ENCODE assay signal across 1 cellular context in genomic region chr17:7841622-7842379, GRCh38.
TF ChIP-seq lines count a peak whose summit lies in the region.

No MANE protein-coding gene starts in this region.

TF ChIP-seq in HepG2, 621 proteins besides CTCF, POLR2A, EP300 and RAD21 (continued from another document and continues in another):
- TF ChIP-seq, protein P1, sequence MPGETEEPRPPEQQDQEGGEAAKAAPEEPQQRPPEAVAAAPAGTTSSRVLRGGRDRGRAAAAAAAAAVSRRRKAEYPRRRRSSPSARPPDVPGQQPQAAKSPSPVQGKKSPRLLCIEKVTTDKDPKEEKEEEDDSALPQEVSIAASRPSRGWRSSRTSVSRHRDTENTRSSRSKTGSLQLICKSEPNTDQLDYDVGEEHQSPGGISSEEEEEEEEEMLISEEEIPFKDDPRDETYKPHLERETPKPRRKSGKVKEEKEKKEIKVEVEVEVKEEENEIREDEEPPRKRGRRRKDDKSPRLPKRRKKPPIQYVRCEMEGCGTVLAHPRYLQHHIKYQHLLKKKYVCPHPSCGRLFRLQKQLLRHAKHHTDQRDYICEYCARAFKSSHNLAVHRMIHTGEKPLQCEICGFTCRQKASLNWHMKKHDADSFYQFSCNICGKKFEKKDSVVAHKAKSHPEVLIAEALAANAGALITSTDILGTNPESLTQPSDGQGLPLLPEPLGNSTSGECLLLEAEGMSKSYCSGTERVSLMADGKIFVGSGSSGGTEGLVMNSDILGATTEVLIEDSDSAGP (CRISPR knock-in tag; IDR thresholded peaks at IDR 0.05; ENCODE audit: borderline replicate concordance), result peak; percentile 82
- TF ChIP-seq REPIN1 (CRISPR knock-in tag; IDR thresholded peaks at IDR 0.05; ENCODE audit: borderline replicate concordance, low read depth), result peak; percentile 69; the same call in 1 of the 2 replicates
- TF ChIP-seq RARA (CRISPR knock-in tag; IDR thresholded peaks at IDR 0.05), result peak; percentile 44; the same call in 1 of the 2 replicates
- TF ChIP-seq, protein P2, sequence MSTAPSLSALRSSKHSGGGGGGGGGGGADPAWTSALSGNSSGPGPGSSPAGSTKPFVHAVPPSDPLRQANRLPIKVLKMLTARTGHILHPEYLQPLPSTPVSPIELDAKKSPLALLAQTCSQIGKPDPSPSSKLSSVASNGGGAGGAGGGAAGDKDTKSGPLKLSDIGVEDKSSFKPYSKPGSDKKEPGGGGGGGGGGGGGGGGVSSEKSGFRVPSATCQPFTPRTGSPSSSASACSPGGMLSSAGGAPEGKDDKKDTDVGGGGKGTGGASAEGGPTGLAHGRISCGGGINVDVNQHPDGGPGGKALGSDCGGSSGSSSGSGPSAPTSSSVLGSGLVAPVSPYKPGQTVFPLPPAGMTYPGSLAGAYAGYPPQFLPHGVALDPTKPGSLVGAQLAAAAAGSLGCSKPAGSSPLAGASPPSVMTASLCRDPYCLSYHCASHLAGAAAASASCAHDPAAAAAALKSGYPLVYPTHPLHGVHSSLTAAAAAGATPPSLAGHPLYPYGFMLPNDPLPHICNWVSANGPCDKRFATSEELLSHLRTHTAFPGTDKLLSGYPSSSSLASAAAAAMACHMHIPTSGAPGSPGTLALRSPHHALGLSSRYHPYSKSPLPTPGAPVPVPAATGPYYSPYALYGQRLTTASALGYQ (CRISPR knock-in tag; IDR thresholded peaks at IDR 0.05), result peak; percentile 21; the same call in 1 of the 2 replicates
- TF ChIP-seq, protein P3, sequence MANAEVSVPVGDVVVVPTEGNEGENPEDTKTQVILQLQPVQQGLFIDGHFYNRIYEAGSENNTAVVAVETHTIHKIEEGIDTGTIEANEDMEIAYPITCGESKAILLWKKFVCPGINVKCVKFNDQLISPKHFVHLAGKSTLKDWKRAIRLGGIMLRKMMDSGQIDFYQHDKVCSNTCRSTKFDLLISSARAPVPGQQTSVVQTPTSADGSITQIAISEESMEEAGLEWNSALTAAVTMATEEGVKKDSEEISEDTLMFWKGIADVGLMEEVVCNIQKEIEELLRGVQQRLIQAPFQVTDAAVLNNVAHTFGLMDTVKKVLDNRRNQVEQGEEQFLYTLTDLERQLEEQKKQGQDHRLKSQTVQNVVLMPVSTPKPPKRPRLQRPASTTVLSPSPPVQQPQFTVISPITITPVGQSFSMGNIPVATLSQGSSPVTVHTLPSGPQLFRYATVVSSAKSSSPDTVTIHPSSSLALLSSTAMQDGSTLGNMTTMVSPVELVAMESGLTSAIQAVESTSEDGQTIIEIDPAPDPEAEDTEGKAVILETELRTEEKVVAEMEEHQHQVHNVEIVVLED (CRISPR knock-in tag; IDR thresholded peaks at IDR 0.05; ENCODE audit: borderline replicate concordance), result no peak
- no peak for TF ChIP-seq SMARCC2 (IDR thresholded peaks at IDR 0.05)
- peak; percentile 53 for TF ChIP-seq ZFY (CRISPR knock-in tag; IDR thresholded peaks at IDR 0.05)
- TF ChIP-seq NRL (CRISPR knock-in tag; IDR thresholded peaks at IDR 0.05; ENCODE audit: borderline replicate concordance), result peak; percentile 11; the same call in 1 of the 2 replicates
- peak; percentile 35; the same call in 1 of the 2 replicates for TF ChIP-seq KAT8 (CRISPR knock-in tag; IDR thresholded peaks at IDR 0.05)
- no peak for TF ChIP-seq MTF1 (CRISPR knock-in tag; IDR thresholded peaks at IDR 0.05)
- peak; percentile 88 for TF ChIP-seq BHLHE40 (IDR thresholded peaks at IDR 0.05; ENCODE audit: low read length)
- TF ChIP-seq, protein P4, sequence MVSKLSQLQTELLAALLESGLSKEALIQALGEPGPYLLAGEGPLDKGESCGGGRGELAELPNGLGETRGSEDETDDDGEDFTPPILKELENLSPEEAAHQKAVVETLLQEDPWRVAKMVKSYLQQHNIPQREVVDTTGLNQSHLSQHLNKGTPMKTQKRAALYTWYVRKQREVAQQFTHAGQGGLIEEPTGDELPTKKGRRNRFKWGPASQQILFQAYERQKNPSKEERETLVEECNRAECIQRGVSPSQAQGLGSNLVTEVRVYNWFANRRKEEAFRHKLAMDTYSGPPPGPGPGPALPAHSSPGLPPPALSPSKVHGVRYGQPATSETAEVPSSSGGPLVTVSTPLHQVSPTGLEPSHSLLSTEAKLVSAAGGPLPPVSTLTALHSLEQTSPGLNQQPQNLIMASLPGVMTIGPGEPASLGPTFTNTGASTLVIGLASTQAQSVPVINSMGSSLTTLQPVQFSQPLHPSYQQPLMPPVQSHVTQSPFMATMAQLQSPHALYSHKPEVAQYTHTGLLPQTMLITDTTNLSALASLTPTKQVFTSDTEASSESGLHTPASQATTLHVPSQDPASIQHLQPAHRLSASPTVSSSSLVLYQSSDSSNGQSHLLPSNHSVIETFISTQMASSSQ (IDR thresholded peaks at IDR 0.05; ENCODE audit: low read depth), result no peak
- TF ChIP-seq, protein P4 (CRISPR knock-in tag; IDR thresholded peaks at IDR 0.05; ENCODE audit: borderline replicate concordance), result peak; percentile 24; the same call in 1 of the 2 replicates
- peak; percentile 48; the same call in 1 of the 2 replicates for TF ChIP-seq HOXA5 (CRISPR knock-in tag; IDR thresholded peaks at IDR 0.05)
- TF ChIP-seq FOSL2 (CRISPR knock-in tag; IDR thresholded peaks at IDR 0.05), result peak; percentile 86
- 0 out of 2 replicates have a peak, but pooled peaks have one; percentile 10 for TF ChIP-seq NFKB2 (CRISPR knock-in tag; IDR thresholded peaks at IDR 0.05; ENCODE audit: borderline replicate concordance)
- 0 out of 2 replicates have a peak, but pooled peaks have one; percentile 6 for TF ChIP-seq MIXL1 (CRISPR knock-in tag; IDR thresholded peaks at IDR 0.05)
- TF ChIP-seq, protein P5, sequence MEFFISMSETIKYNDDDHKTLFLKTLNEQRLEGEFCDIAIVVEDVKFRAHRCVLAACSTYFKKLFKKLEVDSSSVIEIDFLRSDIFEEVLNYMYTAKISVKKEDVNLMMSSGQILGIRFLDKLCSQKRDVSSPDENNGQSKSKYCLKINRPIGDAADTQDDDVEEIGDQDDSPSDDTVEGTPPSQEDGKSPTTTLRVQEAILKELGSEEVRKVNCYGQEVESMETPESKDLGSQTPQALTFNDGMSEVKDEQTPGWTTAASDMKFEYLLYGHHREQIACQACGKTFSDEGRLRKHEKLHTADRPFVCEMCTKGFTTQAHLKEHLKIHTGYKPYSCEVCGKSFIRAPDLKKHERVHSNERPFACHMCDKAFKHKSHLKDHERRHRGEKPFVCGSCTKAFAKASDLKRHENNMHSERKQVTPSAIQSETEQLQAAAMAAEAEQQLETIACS (CRISPR knock-in tag; IDR thresholded peaks at IDR 0.05), result 0 out of 2 replicates have a peak, but pooled peaks have one; percentile 19
- no peak for TF ChIP-seq CREM (IDR thresholded peaks at IDR 0.05)
- no peak for TF ChIP-seq CREM (CRISPR knock-in tag; IDR thresholded peaks at IDR 0.05)
- TF ChIP-seq, protein P6, sequence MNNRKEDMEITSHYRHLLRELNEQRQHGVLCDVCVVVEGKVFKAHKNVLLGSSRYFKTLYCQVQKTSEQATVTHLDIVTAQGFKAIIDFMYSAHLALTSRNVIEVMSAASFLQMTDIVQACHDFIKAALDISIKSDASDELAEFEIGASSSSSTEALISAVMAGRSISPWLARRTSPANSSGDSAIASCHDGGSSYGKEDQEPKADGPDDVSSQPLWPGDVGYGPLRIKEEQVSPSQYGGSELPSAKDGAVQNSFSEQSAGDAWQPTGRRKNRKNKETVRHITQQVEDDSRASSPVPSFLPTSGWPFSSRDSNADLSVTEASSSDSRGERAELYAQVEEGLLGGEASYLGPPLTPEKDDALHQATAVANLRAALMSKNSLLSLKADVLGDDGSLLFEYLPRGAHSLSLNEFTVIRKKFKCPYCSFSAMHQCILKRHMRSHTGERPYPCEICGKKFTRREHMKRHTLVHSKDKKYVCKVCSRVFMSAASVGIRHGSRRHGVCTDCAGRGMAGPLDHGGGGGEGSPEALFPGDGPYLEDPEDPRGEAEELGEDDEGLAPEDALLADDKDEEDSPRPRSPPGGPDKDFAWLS (CRISPR knock-in tag; IDR thresholded peaks at IDR 0.05; ENCODE audit: borderline replicate concordance), result no peak
- peak; percentile 71 for TF ChIP-seq SAP130 (CRISPR knock-in tag; IDR thresholded peaks at IDR 0.05; ENCODE audit: low read depth)
- TF ChIP-seq, protein P7, sequence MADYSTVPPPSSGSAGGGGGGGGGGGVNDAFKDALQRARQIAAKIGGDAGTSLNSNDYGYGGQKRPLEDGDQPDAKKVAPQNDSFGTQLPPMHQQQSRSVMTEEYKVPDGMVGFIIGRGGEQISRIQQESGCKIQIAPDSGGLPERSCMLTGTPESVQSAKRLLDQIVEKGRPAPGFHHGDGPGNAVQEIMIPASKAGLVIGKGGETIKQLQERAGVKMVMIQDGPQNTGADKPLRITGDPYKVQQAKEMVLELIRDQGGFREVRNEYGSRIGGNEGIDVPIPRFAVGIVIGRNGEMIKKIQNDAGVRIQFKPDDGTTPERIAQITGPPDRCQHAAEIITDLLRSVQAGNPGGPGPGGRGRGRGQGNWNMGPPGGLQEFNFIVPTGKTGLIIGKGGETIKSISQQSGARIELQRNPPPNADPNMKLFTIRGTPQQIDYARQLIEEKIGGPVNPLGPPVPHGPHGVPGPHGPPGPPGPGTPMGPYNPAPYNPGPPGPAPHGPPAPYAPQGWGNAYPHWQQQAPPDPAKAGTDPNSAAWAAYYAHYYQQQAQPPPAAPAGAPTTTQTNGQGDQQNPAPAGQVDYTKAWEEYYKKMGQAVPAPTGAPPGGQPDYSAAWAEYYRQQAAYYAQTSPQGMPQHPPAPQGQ (CRISPR knock-in tag; IDR thresholded peaks at IDR 0.05; ENCODE audit: borderline replicate concordance), result 0 out of 2 replicates have a peak, but pooled peaks have one; percentile 39
- TF ChIP-seq FOXP1 (IDR thresholded peaks at IDR 0.05), result no peak
- no peak for TF ChIP-seq FOXP1 (CRISPR knock-in tag; IDR thresholded peaks at IDR 0.05)
- TF ChIP-seq ARHGAP35 (CRISPR knock-in tag; IDR thresholded peaks at IDR 0.05; ENCODE audit: borderline replicate concordance), result 0 out of 2 replicates have a peak, but pooled peaks have one; percentile 20
- TF ChIP-seq SP4 (CRISPR knock-in tag; IDR thresholded peaks at IDR 0.05), result peak; percentile 71
- peak; percentile 64; the same call in 1 of the 2 replicates for TF ChIP-seq ZNF782 (CRISPR knock-in tag; IDR thresholded peaks at IDR 0.05; ENCODE audit: borderline replicate concordance)
- TF ChIP-seq MYC (CRISPR knock-in tag; IDR thresholded peaks at IDR 0.05; ENCODE audit: borderline replicate concordance), result 0 out of 2 replicates have a peak, but pooled peaks have one; percentile 57
- no peak for TF ChIP-seq CBX1 (IDR thresholded peaks at IDR 0.05; ENCODE audit: low read depth)
- TF ChIP-seq, protein P8, sequence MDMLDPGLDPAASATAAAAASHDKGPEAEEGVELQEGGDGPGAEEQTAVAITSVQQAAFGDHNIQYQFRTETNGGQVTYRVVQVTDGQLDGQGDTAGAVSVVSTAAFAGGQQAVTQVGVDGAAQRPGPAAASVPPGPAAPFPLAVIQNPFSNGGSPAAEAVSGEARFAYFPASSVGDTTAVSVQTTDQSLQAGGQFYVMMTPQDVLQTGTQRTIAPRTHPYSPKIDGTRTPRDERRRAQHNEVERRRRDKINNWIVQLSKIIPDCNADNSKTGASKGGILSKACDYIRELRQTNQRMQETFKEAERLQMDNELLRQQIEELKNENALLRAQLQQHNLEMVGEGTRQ (IDR thresholded peaks at IDR 0.05; ENCODE audit: low read depth, low read length), result no peak
- TF ChIP-seq, protein P8 (CRISPR knock-in tag; IDR thresholded peaks at IDR 0.05; ENCODE audit: borderline replicate concordance), result peak; percentile 45; the same call in 1 of the 2 replicates
- TF ChIP-seq RFX5 (IDR thresholded peaks at IDR 0.05; ENCODE audit: low read depth, low read length), result 0 out of 2 replicates have a peak, but pooled peaks have one; percentile 3
- peak; percentile 57 for TF ChIP-seq ZNF891 (CRISPR knock-in tag; IDR thresholded peaks at IDR 0.05)
- TF ChIP-seq, protein P9, sequence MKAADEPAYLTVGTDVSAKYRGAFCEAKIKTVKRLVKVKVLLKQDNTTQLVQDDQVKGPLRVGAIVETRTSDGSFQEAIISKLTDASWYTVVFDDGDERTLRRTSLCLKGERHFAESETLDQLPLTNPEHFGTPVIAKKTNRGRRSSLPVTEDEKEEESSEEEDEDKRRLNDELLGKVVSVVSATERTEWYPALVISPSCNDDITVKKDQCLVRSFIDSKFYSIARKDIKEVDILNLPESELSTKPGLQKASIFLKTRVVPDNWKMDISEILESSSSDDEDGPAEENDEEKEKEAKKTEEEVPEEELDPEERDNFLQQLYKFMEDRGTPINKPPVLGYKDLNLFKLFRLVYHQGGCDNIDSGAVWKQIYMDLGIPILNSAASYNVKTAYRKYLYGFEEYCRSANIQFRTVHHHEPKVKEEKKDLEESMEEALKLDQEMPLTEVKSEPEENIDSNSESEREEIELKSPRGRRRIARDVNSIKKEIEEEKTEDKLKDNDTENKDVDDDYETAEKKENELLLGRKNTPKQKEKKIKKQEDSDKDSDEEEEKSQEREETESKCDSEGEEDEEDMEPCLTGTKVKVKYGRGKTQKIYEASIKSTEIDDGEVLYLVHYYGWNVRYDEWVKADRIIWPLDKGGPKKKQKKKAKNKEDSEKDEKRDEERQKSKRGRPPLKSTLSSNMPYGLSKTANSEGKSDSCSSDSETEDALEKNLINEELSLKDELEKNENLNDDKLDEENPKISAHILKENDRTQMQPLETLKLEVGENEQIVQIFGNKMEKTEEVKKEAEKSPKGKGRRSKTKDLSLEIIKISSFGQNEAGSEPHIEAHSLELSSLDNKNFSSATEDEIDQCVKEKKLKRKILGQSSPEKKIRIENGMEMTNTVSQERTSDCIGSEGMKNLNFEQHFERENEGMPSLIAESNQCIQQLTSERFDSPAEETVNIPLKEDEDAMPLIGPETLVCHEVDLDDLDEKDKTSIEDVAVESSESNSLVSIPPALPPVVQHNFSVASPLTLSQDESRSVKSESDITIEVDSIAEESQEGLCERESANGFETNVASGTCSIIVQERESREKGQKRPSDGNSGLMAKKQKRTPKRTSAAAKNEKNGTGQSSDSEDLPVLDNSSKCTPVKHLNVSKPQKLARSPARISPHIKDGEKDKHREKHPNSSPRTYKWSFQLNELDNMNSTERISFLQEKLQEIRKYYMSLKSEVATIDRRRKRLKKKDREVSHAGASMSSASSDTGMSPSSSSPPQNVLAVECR (CRISPR knock-in tag; IDR thresholded peaks at IDR 0.05; ENCODE audit: borderline replicate concordance), result peak; percentile 87
- TF ChIP-seq MED13 (CRISPR knock-in tag; IDR thresholded peaks at IDR 0.05), result peak; percentile 32; the same call in 1 of the 2 replicates
- TF ChIP-seq SOX6 (IDR thresholded peaks at IDR 0.05), result no peak
- 0 out of 2 replicates have a peak, but pooled peaks have one; percentile 4 for TF ChIP-seq SOX6 (CRISPR knock-in tag; IDR thresholded peaks at IDR 0.05)
- TF ChIP-seq ZNF160 (CRISPR knock-in tag; IDR thresholded peaks at IDR 0.05), result 0 out of 2 replicates have a peak, but pooled peaks have one; percentile 23
